11 cellular contexts compared by ENCODE assay signal in the genomic region with DNA sequence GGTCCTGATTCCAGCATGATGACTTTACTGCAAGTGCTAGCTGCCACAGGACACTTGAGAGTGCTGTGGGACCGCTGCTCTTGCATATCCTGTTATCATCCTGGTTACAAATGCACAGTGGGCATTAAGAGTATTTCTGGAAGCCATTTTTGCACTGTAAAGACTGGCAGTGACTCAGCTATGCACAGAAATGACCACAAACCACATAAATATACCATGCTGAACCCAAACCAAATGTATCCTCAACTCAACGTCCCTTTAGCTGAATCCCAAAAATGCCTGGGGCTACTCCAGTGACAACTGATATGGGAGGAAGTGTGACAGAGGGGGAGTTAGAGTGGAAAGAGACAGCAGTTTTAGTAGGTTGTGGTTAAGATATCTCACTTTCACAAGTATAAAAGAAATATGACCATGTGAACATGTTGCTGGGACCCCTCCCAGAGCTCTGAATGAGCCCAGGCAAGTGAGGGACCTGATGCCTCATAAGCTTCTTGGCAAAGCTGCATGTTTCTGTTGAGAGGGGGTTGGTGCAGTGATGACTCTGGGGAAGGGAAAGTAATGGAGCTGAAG. TPM values are rescaled to one million over a fixed set of nuclear protein-coding genes. Genes with fewer than 3 reads are reported as not detected.
DNase-seq lines count a peak whose midpoint lies in the region; ATAC-seq and FAIRE-seq lines count a peak whose summit lies in the region.
"Had no signal": no experiment of that assay in that cellular context is flagged by ENCODE, and none has a peak within 500 bp of the region (broad histone marks: within the 10 kb centered on the region; RNA-seq: fewer than 3 reads in every experiment).

No MANE protein-coding gene starts in this region.

- ATAC-seq in GM19455 (IDR thresholded peaks at IDR 0.05; ENCODE audit: unreplicated experiment) (peak; percentile 60), HG03196 (IDR thresholded peaks at IDR 0.05; ENCODE audit: unreplicated experiment) (peak; percentile 76)
- peak; percentile 36 to 39 for ATAC-seq in activated T-cell treated with anti-CD3 and anti-CD28 coated beads, Interleukin-2, amount 50 U/mL, for 4 hours

- H3K27me3 Mint-ChIP-seq in activated T-cell treated with anti-CD3 and anti-CD28 coated beads, Interleukin-2, amount 50 U/mL, for 4 hours (ENCODE audit: low read depth) = no peaks in the 10 kb centered on the region
- H3K27me3 Mint-ChIP-seq: activated B cell treated with CpG ODN at 0.5 μM for 24 hours, IgD-negative memory B cell had no signal

- no peak overlapping the region for H3K4me3 Mint-ChIP-seq in activated T-cell treated with anti-CD3 and anti-CD28 coated beads, Interleukin-2, amount 50 U/mL, for 4 hours
- H3K4me3 Mint-ChIP-seq: activated B cell treated with CpG ODN at 0.5 μM for 24 hours, IgD-negative memory B cell had no signal

- H3K36me3 Mint-ChIP-seq in activated T-cell treated with anti-CD3 and anti-CD28 coated beads, Interleukin-2, amount 50 U/mL, for 4 hours (ENCODE audit: insufficient read depth) = peaks cover 59% of the 10 kb centered on the region

- no peaks in the 10 kb centered on the region for H3K9me3 Mint-ChIP-seq in activated T-cell treated with anti-CD3 and anti-CD28 coated beads, Interleukin-2, amount 50 U/mL, for 4 hours
- H3K9me3 Mint-ChIP-seq: activated B cell treated with CpG ODN at 0.5 μM for 24 hours, IgD-negative memory B cell had no signal

- no peak for FAIRE-seq in GM19239 (lab: Jason Lieb, UNC)
- FAIRE-seq: D721Med had no signal

- peaks cover 34% of the 10 kb centered on the region for H3K4me1 Mint-ChIP-seq in activated T-cell treated with anti-CD3 and anti-CD28 coated beads, Interleukin-2, amount 50 U/mL, for 4 hours (ENCODE audit: low read depth)

- DNase-seq in EH (ENCODE audit: low read depth) (peak; percentile 82), kidney tubule cell (ENCODE audit: low spot score) (no peak), RPMI8226 (no peak), GM19239 (ENCODE audit: insufficient read length, low spot score) (no peak)
- DNase-seq in activated T-cell treated with anti-CD3 and anti-CD28 coated beads, Interleukin-2, amount 50 U/mL, for 4 hours = no peak
- no peak for DNase-seq in stimulated activated naive CD4-positive, alpha-beta T cell treated with Interleukin-2 at 50 U/mL for 16 hours (lab: John Stamatoyannopoulos, UW)
- DNase-seq: activated B cell treated with CpG ODN at 0.5 μM for 24 hours had no signal

RNA-seq across cellular contexts. Expression of gene RHBDD1, which starts 37.3 kb away (rescaled TPM):
- 10 to 100 TPM; 37.9 to 40.0 (median 38.7) TPM for total RNA-seq in activated T-cell treated with anti-CD3 and anti-CD28 coated beads, Interleukin-2, amount 50 U/mL, for 4 hours
